ENCODE assay signal across 8 cellular contexts in genomic region chr14:24194873-24195185, GRCh38. TPM values are rescaled to one million over a fixed set of nuclear protein-coding genes. Genes with fewer than 3 reads are reported as not detected.
DNase-seq lines count a peak whose midpoint lies in the region; ATAC-seq and TF ChIP-seq lines count a peak whose summit lies in the region.

No MANE protein-coding gene starts in this region.

- H3K36me3 ChIP-seq in ES-I3 (ENCODE audit: insufficient read depth, low read length) = peaks cover 6% of the 10 kb centered on the region; the same call in 1 of the 2 replicates
- peaks cover 0 to 41% of the 10 kb centered on the region in 2 donors for H3K36me3 ChIP-seq in psoas muscle (ENCODE audit: insufficient read depth in 1 of 2, low read depth in 1 of 2)

- peak overlapping the region; percentile 97 for H3K27ac Mint-ChIP-seq in T-helper 17 cell

- peak overlapping the region; percentile 96 for H3K27ac ChIP-seq in psoas muscle

- no peak for ATAC-seq in T-helper 17 cell
- peak in 2 of 4 donors; percentile 1 for ATAC-seq in psoas muscle
- no peak for ATAC-seq in GM18858 (IDR thresholded peaks at IDR 0.05; ENCODE audit: unreplicated experiment)

- 46 to 47% (median 46%) methylated on average over 8 of the region's 8 CpGs for WGBS in psoas muscle, 3 donors

- H3K9me3 ChIP-seq in ES-I3 (ENCODE audit: control insufficient read depth, insufficient read depth, low read length) (no peaks in the 10 kb centered on the region), T-helper 17 cell (ENCODE audit: control insufficient read depth, low read length, poor library complexity, severe bottlenecking) (no peaks in the 10 kb centered on the region), psoas muscle (no peaks in the 10 kb centered on the region)

- intact Hi-C loops in psoas muscle (cut with DNase I) = no loop called here

- H3K4me3 ChIP-seq in fibroblast of pulmonary artery (replicated peaks; ENCODE audit: low read depth, low read length) = peak overlapping the region; percentile 88
- H3K4me3 ChIP-seq in psoas muscle = peak overlapping the region; percentile 89

- H3K4me1 Mint-ChIP-seq in T-helper 17 cell = peaks cover 36% of the 10 kb centered on the region

- H3K36me3 Mint-ChIP-seq in T-helper 17 cell (ENCODE audit: low read depth) = peaks cover 3% of the 10 kb centered on the region

- no peaks in the 10 kb centered on the region for H3K4me1 ChIP-seq in ES-I3 (ENCODE audit: insufficient read depth, low read length)
- H3K4me1 ChIP-seq in psoas muscle = peaks cover 22% of the 10 kb centered on the region

- TF ChIP-seq CTCF in fibroblast of pulmonary artery (IDR thresholded peaks at IDR 0.05; ENCODE audit: low read length, missing control alignments) = no peak
- TF ChIP-seq CTCF in psoas muscle (IDR thresholded peaks at IDR 0.05) = no peak

- no peak for DNase-seq in T-helper 17 cell
- no peak for DNase-seq in fibroblast of pulmonary artery (ENCODE audit: low read depth)
- no peak for DNase-seq in psoas muscle
- no peak for DNase-seq in germinal center (ENCODE audit: low spot score)
- DNase-seq in mesenteric fat pad (ENCODE audit: low spot score) = no peak
- no peak for DNase-seq in D341Med (ENCODE audit: low spot score)

- peak overlapping the region; percentile 92 for H3K9ac ChIP-seq in ES-I3 (ENCODE audit: low read depth, low read length)

- H3K27me3 Mint-ChIP-seq in T-helper 17 cell = no peaks in the 10 kb centered on the region

- H3K27me3 ChIP-seq in psoas muscle (ENCODE audit: insufficient read depth in 3 of 3, low read length in 2 of 3) = no peaks in the 10 kb centered on the region

- peak overlapping the region; percentile 95 for H3K4me3 Mint-ChIP-seq in T-helper 17 cell

RNA-seq across cellular contexts. Expression of gene TM9SF1, which starts 0.4 kb away (rescaled TPM):
- total RNA-seq in T-helper 17 cell = 10 to 100 TPM; 22.3 to 22.6 TPM
- 10 to 100 TPM; 21.0 to 22.7 (median 21.8) TPM for total RNA-seq in psoas muscle
- 10 to 100 TPM; 21.7 to 43.4 (median 31.7) TPM for polyA plus RNA-seq in psoas muscle
- total RNA-seq in mesenteric fat pad = 51.0 TPM

RNA-seq across cellular contexts. Expression of gene IPO4, which starts 6.2 kb away (rescaled TPM):
- 10 to 100 TPM; 46.6 to 47.3 TPM for total RNA-seq in T-helper 17 cell
- total RNA-seq in psoas muscle = 10 to 100 TPM; 35.7 to 75.9 (median 51.1) TPM
- 10 to 100 TPM; 28.8 to 99.7 (median 62.4) TPM for polyA plus RNA-seq in psoas muscle
- 46.3 TPM for total RNA-seq in mesenteric fat pad

RNA-seq across cellular contexts. Expression of gene TSSK4, which starts 10.7 kb away (rescaled TPM):
- under 1 TPM; 0.27 to 0.55 TPM for total RNA-seq in T-helper 17 cell
- not detected for total RNA-seq in psoas muscle
- polyA plus RNA-seq in psoas muscle = under 1 TPM in 2 of 3 donors, not detected in 1; 0.05 to 0.06 TPM
- total RNA-seq in mesenteric fat pad = not detected

RNA-seq across cellular contexts. Expression of gene CHMP4A, which starts 18.5 kb away (rescaled TPM):
- total RNA-seq in T-helper 17 cell (10 to 100 TPM; 69.9 to 77.2 TPM), psoas muscle (10 to 100 TPM; 12.3 to 18.2 (median 15.7) TPM), mesenteric fat pad (58.7 TPM)
- polyA plus RNA-seq in psoas muscle = 10 to 100 TPM; 29.6 to 42.1 (median 29.9) TPM

RNA-seq across cellular contexts. Expression of gene MDP1, which starts 21.0 kb away (rescaled TPM):
- total RNA-seq in T-helper 17 cell (1 to 10 TPM; 4.0 to 5.9 TPM), psoas muscle (10 to 100 TPM in 3 of 4 donors, 1 to 10 TPM in 1; 9.4 to 16.3 (median 12.1) TPM), mesenteric fat pad (10.3 TPM)
- polyA plus RNA-seq in psoas muscle = 10 to 100 TPM in 2 of 3 donors, 1 to 10 TPM in 1; 6.2 to 19.7 (median 13.0) TPM
